Comparison of ENCODE assay signal across 24 cellular contexts in the genomic region with DNA sequence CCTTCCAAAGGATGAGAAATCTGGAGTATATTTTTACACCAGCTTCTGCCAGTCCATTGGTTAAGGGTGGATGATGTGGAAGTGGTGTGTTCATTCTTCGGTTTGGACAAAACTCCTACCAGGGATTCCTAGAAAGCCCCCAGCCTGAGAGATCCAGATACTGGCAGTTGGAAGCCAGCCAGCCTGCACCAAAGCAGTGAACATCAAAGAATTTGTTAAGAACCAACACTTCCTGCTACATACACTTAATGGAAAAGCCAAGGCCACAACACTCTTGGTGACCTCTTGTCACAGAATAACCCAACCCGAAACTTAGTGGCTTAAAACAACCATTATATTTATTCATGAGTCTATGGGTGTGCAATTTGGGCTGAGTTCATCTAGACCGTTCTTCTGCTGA. TPM values are rescaled to one million over a fixed set of nuclear protein-coding genes. Genes with fewer than 3 reads are reported as not detected.
DNase-seq lines count a peak whose midpoint lies in the region; ATAC-seq, FAIRE-seq and TF ChIP-seq lines count a peak whose summit lies in the region.
"Had no signal": no experiment of that assay in that cellular context is flagged by ENCODE, and none has a peak within 500 bp of the region (broad histone marks: within the 10 kb centered on the region; RNA-seq: fewer than 3 reads in every experiment).

No MANE protein-coding gene starts in this region.

- CTCF ChIA-PET in Calu3 (lab: Charles Lee), result interaction anchor here (0.7 kb wide), 1 partner anchor 13 kb away, joined by 3 read pairs; no protein-coding TSS in a partner anchor

- no peak overlapping the region for H4K91ac ChIP-seq in trophoblast cell (ENCODE audit: low read depth, low read length)

- DNase-seq in Calu3 (peak; percentile 26), SW480 (ENCODE audit: low spot score) (peak; percentile 5), kidney (peak; percentile 65), neural progenitor cell (ENCODE audit: low spot score) (no peak), trophoblast cell (no peak)
- DNase-seq: CD8-positive, alpha-beta memory T cell; GOT3; NCI-H1048; NCI-H1417; NCI-H1694; NCI-H2029 treated with DMSO at 0.1 percent for 48 hours; NCI-H2171; NCI-H226; NCI-H510A; NCI-H69; SHP77 treated with DMSO at 0.1 percent for 48 hours had no signal

- H2AFZ ChIP-seq in neural progenitor cell (replicated peaks), result no peak overlapping the region
- H2AFZ ChIP-seq in trophoblast cell (ENCODE audit: insufficient read depth, low read length, poor library complexity), result no peak overlapping the region

- H3K79me2 ChIP-seq in neural progenitor cell (ENCODE audit: low read depth) (no peaks in the 10 kb centered on the region), trophoblast cell (ENCODE audit: control insufficient read depth, insufficient read depth, low read length, poor library complexity) (no peaks in the 10 kb centered on the region)

- H3K4me1 Mint-ChIP-seq in Calu3 (ENCODE audit: low read depth, unreplicated experiment), result peaks cover 13% of the 10 kb centered on the region
- peaks cover 6% of the 10 kb centered on the region for H3K4me1 Mint-ChIP-seq in neural progenitor cell
- H3K4me1 Mint-ChIP-seq: CD14-positive monocyte; CD8-positive, alpha-beta memory T cell; IgD-negative memory B cell had no signal

- no peak overlapping the region for H3K23ac ChIP-seq in trophoblast cell (ENCODE audit: low read length)

- H3K14ac ChIP-seq in trophoblast cell (ENCODE audit: low read length), result no peak overlapping the region

- H2BK12ac ChIP-seq in trophoblast cell (ENCODE audit: low read length), result no peak overlapping the region

- no peak overlapping the region for H3K27ac Mint-ChIP-seq in Calu3 (ENCODE audit: unreplicated experiment)
- H3K27ac Mint-ChIP-seq in neural progenitor cell, result no peak overlapping the region
- H3K27ac Mint-ChIP-seq: CD14-positive monocyte; CD8-positive, alpha-beta memory T cell; IgD-negative memory B cell had no signal

- no peak overlapping the region for H4K12ac ChIP-seq in trophoblast cell (ENCODE audit: low read depth, low read length)

- H3K36me3 ChIP-seq in kidney (ENCODE audit: control insufficient read depth in 1 of 2, insufficient read depth in 2 of 2, low read length in 2 of 2), result no peaks in the 10 kb centered on the region
- no peaks in the 10 kb centered on the region for H3K36me3 ChIP-seq in neural progenitor cell
- no peaks in the 10 kb centered on the region for H3K36me3 ChIP-seq in trophoblast cell (ENCODE audit: control insufficient read depth in 1 of 2, insufficient read depth in 2 of 2, low read length in 2 of 2)
- H3K36me3 ChIP-seq: HAP-1 had no signal

- FAIRE-seq in kidney (lab: Jason Lieb, UNC), result no peak
- FAIRE-seq: D721Med, GM18507 had no signal

- H3K4me1 ChIP-seq in kidney (ENCODE audit: control insufficient read depth in 1 of 2, insufficient read depth in 1 of 2, low read depth in 1 of 2, low read length in 2 of 2) (no peaks in the 10 kb centered on the region), neural progenitor cell (peaks cover 7% of the 10 kb centered on the region), trophoblast cell (ENCODE audit: control insufficient read depth in 1 of 2, insufficient read depth in 2 of 2, low read length in 2 of 2) (peaks cover 5 to 6% of the 10 kb centered on the region in 2 experiments)

- H2BK120ac ChIP-seq in trophoblast cell (ENCODE audit: insufficient read depth, low read length, poor library complexity), result no peak overlapping the region

- BruUV-seq in Calu3 (replicated peaks; lab: Mats Ljungman, UMichigan), result no TSS peak

- H2BK5ac ChIP-seq in trophoblast cell (ENCODE audit: low read depth, low read length, poor library complexity), result no peak overlapping the region

- no peak overlapping the region for H3K4me2 ChIP-seq in neural progenitor cell
- H3K4me2 ChIP-seq in trophoblast cell (ENCODE audit: low read length), result no peak overlapping the region

- H3K36me3 Mint-ChIP-seq in Calu3 (ENCODE audit: insufficient read depth, unreplicated experiment), result no peaks in the 10 kb centered on the region
- H3K36me3 Mint-ChIP-seq in neural progenitor cell, result peaks cover 2% of the 10 kb centered on the region
- H3K36me3 Mint-ChIP-seq: CD14-positive monocyte; CD8-positive, alpha-beta memory T cell; IgD-negative memory B cell had no signal

- H3F3A ChIP-seq in neural progenitor cell (ENCODE audit: low read depth), result peaks cover 4% of the 10 kb centered on the region

- H4K20me1 ChIP-seq in neural progenitor cell (ENCODE audit: low read depth), result no peaks in the 10 kb centered on the region

- H3K4ac ChIP-seq in trophoblast cell (ENCODE audit: low read depth, low read length), result no peak overlapping the region

- no peaks in the 10 kb centered on the region for H3K79me1 ChIP-seq in trophoblast cell (ENCODE audit: low read length)

- H2AK5ac ChIP-seq in trophoblast cell (ENCODE audit: low read length), result no peak overlapping the region

- H3K27me3 Mint-ChIP-seq in Calu3 (ENCODE audit: unreplicated experiment) (no peaks in the 10 kb centered on the region), neural progenitor cell (ENCODE audit: insufficient read depth, low read depth) (peaks cover 2% of the 10 kb centered on the region)
- H3K27me3 Mint-ChIP-seq: CD8-positive, alpha-beta memory T cell; IgD-negative memory B cell had no signal

- H3K9me3 Mint-ChIP-seq in Calu3 (ENCODE audit: low read depth, unreplicated experiment) (no peaks in the 10 kb centered on the region), neural progenitor cell (no peaks in the 10 kb centered on the region)

- H3K27ac ChIP-seq in kidney (ENCODE audit: low read depth in 2 of 2, low read length in 2 of 2) (no peak overlapping the region), neural progenitor cell (no peak overlapping the region), trophoblast cell (ENCODE audit: low read depth, low read length) (no peak overlapping the region)
- H3K27ac ChIP-seq: HL-60 had no signal

- H3K4me3 Mint-ChIP-seq in Calu3 (ENCODE audit: low read depth, unreplicated experiment) (no peak overlapping the region), neural progenitor cell (no peak overlapping the region)
- H3K4me3 Mint-ChIP-seq: CD14-positive monocyte; CD8-positive, alpha-beta memory T cell; IgD-negative memory B cell had no signal

- TF ChIP-seq CTCF in Calu3 (IDR thresholded peaks at IDR 0.05; ENCODE audit: unreplicated experiment) (no peak), kidney (IDR thresholded peaks at IDR 0.05; ENCODE audit: borderline replicate concordance, extremely low read depth, insufficient read depth) (no peak), neural progenitor cell (IDR thresholded peaks at IDR 0.05) (no peak)

- no CpG with 5 or more reads among the region's 3 CpGs for WGBS in trophoblast cell (ENCODE audit: extremely low coverage, insufficient coverage, insufficient read length)

- H3K4me3 ChIP-seq in kidney (ENCODE audit: low read length in 2 of 2) (no peak overlapping the region), neural progenitor cell (no peak overlapping the region), trophoblast cell (ENCODE audit: low read depth, low read length) (no peak overlapping the region)
- H3K4me3 ChIP-seq: HAP-1 had no signal

- no peak overlapping the region for H4K8ac ChIP-seq in trophoblast cell (ENCODE audit: low read depth, low read length)

- no peaks in the 10 kb centered on the region for H3K27me3 ChIP-seq in neural progenitor cell
- H3K27me3 ChIP-seq in trophoblast cell (ENCODE audit: insufficient read depth, low read length), result no peaks in the 10 kb centered on the region

- ATAC-seq in GM19328 (IDR thresholded peaks at IDR 0.05; ENCODE audit: unreplicated experiment), result no peak
- ATAC-seq in HG03280 (IDR thresholded peaks at IDR 0.05; ENCODE audit: unreplicated experiment), result no peak

- H3K18ac ChIP-seq in trophoblast cell (ENCODE audit: low read length), result no peak overlapping the region

- H3K9ac ChIP-seq in kidney (ENCODE audit: low read length in 2 of 2) (no peak overlapping the region), neural progenitor cell (no peak overlapping the region), trophoblast cell (ENCODE audit: low read length) (no peak overlapping the region)

- H3K9me3 ChIP-seq in kidney (ENCODE audit: control insufficient read depth in 1 of 2, low read length in 2 of 2), result no peaks in the 10 kb centered on the region
- H3K9me3 ChIP-seq in neural progenitor cell (ENCODE audit: low read depth), result no peaks in the 10 kb centered on the region
- no peaks in the 10 kb centered on the region for H3K9me3 ChIP-seq in trophoblast cell (ENCODE audit: insufficient read depth, low read depth, low read length)
- H3K9me3 ChIP-seq: HAP-1 had no signal

- intact Hi-C loops in Calu3 (cut with micrococcal nuclease; ENCODE audit: unreplicated experiment) (no loop called here), kidney (cut with DNase I) (loop anchor here (10.0 kb wide), 1 partner anchor 84 kb away; no protein-coding TSS in a partner anchor)

RNA-seq across cellular contexts. Expression of gene ADAMTS9, which starts 42.9 kb away (rescaled TPM):
- total RNA-seq in Calu3 (2022) (54.6 and 63.3 TPM in 2 replicates), kidney (117 TPM), neural progenitor cell (ENCODE audit: low replicate concordance) (32.1 and 47.7 TPM in 2 replicates)
- polyA plus RNA-seq in kidney (ENCODE audit: insufficient read depth, low read depth, low replicate concordance), result 25.0 TPM
- 30.9 and 33.2 TPM in 2 replicates for polyA plus RNA-seq in trophoblast cell (2013)
- total RNA-seq: CD8-positive, alpha-beta memory T cell had no signal
- polyA plus RNA-seq: CD14-positive monocyte; CD8-positive, alpha-beta memory T cell; IgD-negative memory B cell had no signal

Comparison
In these comparisons a context has a peak if more than half of its experiments do, and no peak if none do; other contexts are left out.
1. DNase-seq: peak in Calu3 (single experiment), SW480 (single experiment) and kidney (single experiment); none in neural progenitor cell (single experiment) and trophoblast cell (0 of 2).